ENCODE assay signal across 21 cellular contexts in the genomic region with DNA sequence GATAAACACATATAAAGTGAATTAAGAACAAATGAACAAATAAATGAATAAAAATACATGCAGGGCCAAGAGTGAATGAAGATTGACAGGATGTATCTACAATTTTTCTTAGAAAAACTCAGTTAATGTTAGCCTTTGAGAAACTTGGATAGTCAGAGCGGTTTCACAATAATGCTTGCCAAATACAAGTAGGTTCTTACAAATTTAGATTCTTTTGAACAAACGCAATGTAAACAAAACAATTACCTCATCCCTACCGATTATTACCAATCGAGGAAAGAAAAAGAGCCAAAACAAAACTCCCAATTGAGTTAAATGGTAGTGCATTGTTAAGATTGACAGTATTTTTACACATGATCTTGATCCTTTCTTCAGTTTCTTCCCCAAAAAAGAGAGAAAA.
"Had no signal": no experiment of that assay in that cellular context is flagged by ENCODE, and none has a peak within 500 bp of the region (broad histone marks: within the 10 kb centered on the region; RNA-seq: fewer than 3 reads in every experiment).

No MANE protein-coding gene starts in this region.

- H3K36me3 ChIP-seq: left ventricle myocardium inferior, lower lobe of right lung, sigmoid colon, thoracic aorta, transverse colon had no signal

- H3K27me3 ChIP-seq: dorsolateral prefrontal cortex, sigmoid colon, transverse colon had no signal

- ATAC-seq: esophagus mucosa; foreskin keratinocyte; left cardiac atrium; lower lobe of right lung; natural killer cell; stimulated activated naive B cell treated with anti-CD40 and anti-IgM and Interleukin-4, amounts not matched to agents 10 μg/mL and 1 μg/mL and 100 μg/mL, for 72 hours; stimulated activated naive CD8-positive, alpha-beta T cell treated with anti-CD3 and anti-CD28 coated beads, Interleukin-15, amount 100 ng/mL, for 72 hours had no signal

- DNase-seq: dorsolateral prefrontal cortex; effector CD8-positive, alpha-beta T cell; immature natural killer cell; left cardiac atrium; left ventricle myocardium inferior; lower lobe of right lung; natural killer cell; posterior cingulate gyrus; sigmoid colon; stimulated activated CD4-positive, alpha-beta T cell treated with anti-CD3 and anti-CD28 coated beads, Interleukin-2, amount 100 ng/mL, for 24 hours; stimulated activated CD4-positive, alpha-beta T cell treated with anti-CD3 and anti-CD28 coated beads, Interleukin-4, amount 100 ng/mL, for 4 hours; stimulated activated naive B cell treated with anti-CD40 and anti-IgM and Interleukin-4, amounts not matched to agents 10 μg/mL and 1 μg/mL and 100 μg/mL, for 72 hours; stimulated activated naive CD8-positive, alpha-beta T cell treated with anti-CD3 and anti-CD28 coated beads, Interleukin-15, amount 100 ng/mL, for 72 hours; substantia nigra; transverse colon had no signal

- H3K4me1 ChIP-seq: foreskin keratinocyte, left ventricle myocardium inferior, lower lobe of right lung, sigmoid colon, transverse colon had no signal

- FAIRE-seq: keratinocyte had no signal

- H3K9me3 ChIP-seq: left ventricle myocardium inferior, lower lobe of right lung, sigmoid colon, thoracic aorta, transverse colon had no signal

- H3K27ac ChIP-seq: coronary artery, dorsolateral prefrontal cortex, foreskin keratinocyte, left ventricle myocardium inferior, lower lobe of right lung, sigmoid colon, skin epidermis, thoracic aorta, transverse colon had no signal

- H3K4me3 ChIP-seq: coronary artery, dorsolateral prefrontal cortex, left ventricle myocardium inferior, lower lobe of right lung, sigmoid colon, skin epidermis, thoracic aorta, transverse colon had no signal
